In the genomic region with DNA sequence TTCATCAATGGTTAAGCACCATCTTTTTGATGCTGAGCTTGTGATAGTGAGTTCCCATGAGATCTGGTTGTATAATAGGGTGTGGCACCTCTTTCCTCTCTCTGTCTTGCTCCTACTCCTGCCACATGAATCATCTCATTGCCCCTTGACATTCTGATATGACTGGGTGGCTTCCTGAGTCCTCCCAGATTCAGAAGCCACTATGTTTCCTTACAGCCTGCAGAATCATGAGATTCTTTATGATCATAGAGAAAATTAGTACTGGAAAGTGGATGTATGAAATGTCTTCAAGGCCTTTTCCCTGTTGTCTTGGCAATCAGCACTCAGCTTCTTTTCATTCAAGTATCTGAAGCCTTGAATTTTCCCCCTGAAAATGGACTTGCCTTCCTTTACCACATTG, we compare ENCODE assay signal across 15 cellular contexts. TPM values are rescaled to one million over a fixed set of nuclear protein-coding genes. Genes with fewer than 3 reads are reported as not detected.
"Had no signal": no experiment of that assay in that cellular context is flagged by ENCODE, and none has a peak within 500 bp of the region (broad histone marks: within the 10 kb centered on the region; RNA-seq: fewer than 3 reads in every experiment).

No MANE protein-coding gene starts in this region.

RNA-seq across cellular contexts. Expression of a gene that starts 14.9 kb away (rescaled TPM):
- total RNA-seq: activated naive CD4-positive, alpha-beta T cell treated with anti-CD3 and anti-CD28 coated beads for 36 hours; activated naive CD4-positive, alpha-beta T cell treated with anti-CD3 and anti-CD28 coated beads, Interleukin-2, amount 50 U/mL, for 72 hours; activated naive CD8-positive, alpha-beta T cell treated with anti-CD3 and anti-CD28 coated beads, Interleukin-2, amount 10 ng/mL, durations not matched to agents 7 days and 5 days; activated T-cell treated with anti-CD3 and anti-CD28 coated beads, Interleukin-2, amount 50 U/mL, for 72 hours; activated T-helper 17 cell treated with anti-CD3 and anti-CD28 coated beads, Interleukin-2, amount 50 U/mL, for 72 hours; activated T-helper 2 cell treated with anti-CD3 and anti-CD28 coated beads, Interferon-gamma antibody, Interleukin-2, Interleukin-4, amounts not matched to agents 10 μg/mL and 5 μg/mL and 100 μg/mL, durations not matched to agents 14 hours and 24 hours and 36 hours; adrenal gland; aorta; ascending aorta; body of pancreas; breast epithelium; bronchial epithelial cell; cardiac muscle cell; cardiac septum had no signal
- polyA plus RNA-seq: adipose tissue, adrenal gland, aorta, cardiac muscle cell had no signal
